Comparison of ENCODE assay signal across 18 cellular contexts in genomic region chr14:61203059-61203753, GRCh38.
DNase-seq lines count a peak whose midpoint lies in the region; ATAC-seq and TF ChIP-seq lines count a peak whose summit lies in the region.
"Had no signal": no experiment of that assay in that cellular context is flagged by ENCODE, and none has a peak within 500 bp of the region (broad histone marks: within the 10 kb centered on the region; RNA-seq: fewer than 3 reads in every experiment).

No MANE protein-coding gene starts in this region.

- H3K4me3 ChIP-seq in lower leg skin (ENCODE audit: low read depth, poor library complexity, severe bottlenecking), result no peak overlapping the region
- H3K4me3 ChIP-seq: left ventricle myocardium inferior, upper lobe of right lung had no signal

- ATAC-seq in Right ventricle myocardium superior (ENCODE audit: poor library complexity), result no peak
- ATAC-seq: activated CD4-positive, alpha-beta T cell treated with anti-CD3 and anti-CD28 coated beads for 36 hours; foreskin keratinocyte; upper lobe of right lung had no signal

- TF ChIP-seq CTCF in lower leg skin (IDR thresholded peaks at IDR 0.05), result no peak
- no peak for TF ChIP-seq CTCF in GM13976 (IDR thresholded peaks at IDR 0.05; ENCODE audit: borderline replicate concordance, control extremely low read depth, extremely low read depth, insufficient read depth, missing control alignments)

- TF ChIP-seq POLR2A in lower leg skin (IDR thresholded peaks at IDR 0.05), result no peak

- in situ Hi-C loops in GM13976 (cut with MboI; ENCODE audit: low sequenced_read_pairs, unreplicated experiment), result no loop called here

- intact Hi-C loops in Right ventricle myocardium superior (cut with DNase I), result no loop called here
- intact Hi-C loops in lower leg skin (cut with DNase I; ENCODE audit: low total_unique reads), result no loop called here

- 73 to 74% methylated on average over 10 of the region's 10 CpGs for WGBS in lower leg skin, 2 donors

- DNase-seq in NCI-H82 (lab: John Stamatoyannopoulos, UW) (peak; percentile 57), NCI-H82 treated with DMSO at 0.1 percent for 48 hours (lab: John Stamatoyannopoulos, UW; ENCODE audit: unreplicated experiment) (no peak), NCI-H345 treated with DMSO at 0.1 percent for 48 hours (lab: John Stamatoyannopoulos, UW; ENCODE audit: unreplicated experiment) (peak; percentile 54), left kidney (ENCODE audit: low read depth, low spot score) (peak; percentile 82), AML-193 (lab: John Stamatoyannopoulos, UW) (no peak), Right ventricle myocardium superior (no peak), lower leg skin (ENCODE audit: low spot score in 2 of 2) (no peak), GM13976 (ENCODE audit: low spot score) (no peak)
- DNase-seq: ACHN; activated CD4-positive, alpha-beta T cell treated with anti-CD3 and anti-CD28 coated beads for 36 hours; activated naive CD4-positive, alpha-beta T cell treated with anti-CD3 and anti-CD28 coated beads, Interleukin-2, amount 10 ng/mL, durations not matched to agents 7 days and 5 days; CD4-positive, alpha-beta T cell; foreskin keratinocyte; left ventricle myocardium inferior; stimulated activated CD4-positive, alpha-beta T cell treated with anti-CD3 and anti-CD28 coated beads, Interleukin-15, amount 100 ng/mL, for 24 hours; stimulated activated naive CD4-positive, alpha-beta T cell treated with Interleukin-2 at 50 U/mL for 16 hours; T-helper 9 cell; upper lobe of right lung had no signal

Comparison
In these comparisons a context has a peak if more than half of its experiments do, and no peak if none do; other contexts are left out.
1. DNase-seq: peak in NCI-H82 (single experiment), NCI-H345 treated with DMSO at 0.1 percent for 48 hours (single experiment) and left kidney (single experiment); none in NCI-H82 treated with DMSO at 0.1 percent for 48 hours (single experiment), AML-193 (0 of 2), Right ventricle myocardium superior (single experiment), lower leg skin (0 of 2) and GM13976 (single experiment).